In the genomic region with DNA sequence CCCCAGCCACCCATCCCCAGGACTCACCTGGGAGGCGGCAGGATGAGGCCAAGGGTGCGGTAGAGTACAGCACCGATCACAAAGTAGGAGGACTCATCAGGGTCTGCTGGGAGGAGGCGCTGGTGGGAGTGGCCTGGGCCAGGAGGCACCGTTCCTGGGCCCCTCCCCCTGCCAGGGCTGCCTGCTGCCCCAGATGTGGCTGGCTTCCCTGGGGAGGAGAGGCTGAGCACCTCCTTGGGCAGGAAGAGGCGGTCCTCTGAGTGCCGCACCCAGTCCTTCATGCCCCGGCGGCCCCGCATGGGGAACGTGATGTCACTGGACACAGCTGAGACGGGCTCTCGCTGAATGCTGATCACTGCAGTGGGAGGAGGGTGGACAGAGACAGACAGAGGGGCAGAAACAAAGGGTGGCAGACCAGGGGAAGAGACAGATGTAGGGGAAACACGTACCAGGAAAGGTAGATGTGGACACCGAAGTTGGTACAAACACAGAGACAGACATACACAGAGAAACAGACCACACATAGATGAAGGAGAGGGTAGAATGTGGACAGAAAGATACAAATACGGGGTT, we compare ENCODE assay signal across 2 cellular contexts.
TF ChIP-seq lines count a peak whose summit lies in the region.

No MANE protein-coding gene starts in this region.

TF ChIP-seq in GM23338, 12 proteins besides CTCF, POLR2A, EP300 and RAD21 (continued from another document):
- TF ChIP-seq ZNF114 (CRISPR knock-in tag; IDR thresholded peaks at IDR 0.05) (no peak), STAT1 (IDR thresholded peaks at IDR 0.05; ENCODE audit: unreplicated experiment) (no peak), JUNB (IDR thresholded peaks at IDR 0.05; ENCODE audit: unreplicated experiment) (no peak), EZH2 (IDR thresholded peaks at IDR 0.05; ENCODE audit: low read depth, unreplicated experiment) (no peak), POLR2AphosphoS5 (IDR thresholded peaks at IDR 0.05; ENCODE audit: low read depth) (no peak), EZH2phosphoT487 (IDR thresholded peaks at IDR 0.05; ENCODE audit: unreplicated experiment) (no peak)
- TF ChIP-seq, protein P1, sequence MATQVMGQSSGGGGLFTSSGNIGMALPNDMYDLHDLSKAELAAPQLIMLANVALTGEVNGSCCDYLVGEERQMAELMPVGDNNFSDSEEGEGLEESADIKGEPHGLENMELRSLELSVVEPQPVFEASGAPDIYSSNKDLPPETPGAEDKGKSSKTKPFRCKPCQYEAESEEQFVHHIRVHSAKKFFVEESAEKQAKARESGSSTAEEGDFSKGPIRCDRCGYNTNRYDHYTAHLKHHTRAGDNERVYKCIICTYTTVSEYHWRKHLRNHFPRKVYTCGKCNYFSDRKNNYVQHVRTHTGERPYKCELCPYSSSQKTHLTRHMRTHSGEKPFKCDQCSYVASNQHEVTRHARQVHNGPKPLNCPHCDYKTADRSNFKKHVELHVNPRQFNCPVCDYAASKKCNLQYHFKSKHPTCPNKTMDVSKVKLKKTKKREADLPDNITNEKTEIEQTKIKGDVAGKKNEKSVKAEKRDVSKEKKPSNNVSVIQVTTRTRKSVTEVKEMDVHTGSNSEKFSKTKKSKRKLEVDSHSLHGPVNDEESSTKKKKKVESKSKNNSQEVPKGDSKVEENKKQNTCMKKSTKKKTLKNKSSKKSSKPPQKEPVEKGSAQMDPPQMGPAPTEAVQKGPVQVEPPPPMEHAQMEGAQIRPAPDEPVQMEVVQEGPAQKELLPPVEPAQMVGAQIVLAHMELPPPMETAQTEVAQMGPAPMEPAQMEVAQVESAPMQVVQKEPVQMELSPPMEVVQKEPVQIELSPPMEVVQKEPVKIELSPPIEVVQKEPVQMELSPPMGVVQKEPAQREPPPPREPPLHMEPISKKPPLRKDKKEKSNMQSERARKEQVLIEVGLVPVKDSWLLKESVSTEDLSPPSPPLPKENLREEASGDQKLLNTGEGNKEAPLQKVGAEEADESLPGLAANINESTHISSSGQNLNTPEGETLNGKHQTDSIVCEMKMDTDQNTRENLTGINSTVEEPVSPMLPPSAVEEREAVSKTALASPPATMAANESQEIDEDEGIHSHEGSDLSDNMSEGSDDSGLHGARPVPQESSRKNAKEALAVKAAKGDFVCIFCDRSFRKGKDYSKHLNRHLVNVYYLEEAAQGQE (IDR thresholded peaks at IDR 0.05; ENCODE audit: unreplicated experiment): no peak
- TF ChIP-seq, protein P2, sequence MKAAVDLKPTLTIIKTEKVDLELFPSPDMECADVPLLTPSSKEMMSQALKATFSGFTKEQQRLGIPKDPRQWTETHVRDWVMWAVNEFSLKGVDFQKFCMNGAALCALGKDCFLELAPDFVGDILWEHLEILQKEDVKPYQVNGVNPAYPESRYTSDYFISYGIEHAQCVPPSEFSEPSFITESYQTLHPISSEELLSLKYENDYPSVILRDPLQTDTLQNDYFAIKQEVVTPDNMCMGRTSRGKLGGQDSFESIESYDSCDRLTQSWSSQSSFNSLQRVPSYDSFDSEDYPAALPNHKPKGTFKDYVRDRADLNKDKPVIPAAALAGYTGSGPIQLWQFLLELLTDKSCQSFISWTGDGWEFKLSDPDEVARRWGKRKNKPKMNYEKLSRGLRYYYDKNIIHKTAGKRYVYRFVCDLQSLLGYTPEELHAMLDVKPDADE (IDR thresholded peaks at IDR 0.05): no peak
- TF ChIP-seq, protein P3, sequence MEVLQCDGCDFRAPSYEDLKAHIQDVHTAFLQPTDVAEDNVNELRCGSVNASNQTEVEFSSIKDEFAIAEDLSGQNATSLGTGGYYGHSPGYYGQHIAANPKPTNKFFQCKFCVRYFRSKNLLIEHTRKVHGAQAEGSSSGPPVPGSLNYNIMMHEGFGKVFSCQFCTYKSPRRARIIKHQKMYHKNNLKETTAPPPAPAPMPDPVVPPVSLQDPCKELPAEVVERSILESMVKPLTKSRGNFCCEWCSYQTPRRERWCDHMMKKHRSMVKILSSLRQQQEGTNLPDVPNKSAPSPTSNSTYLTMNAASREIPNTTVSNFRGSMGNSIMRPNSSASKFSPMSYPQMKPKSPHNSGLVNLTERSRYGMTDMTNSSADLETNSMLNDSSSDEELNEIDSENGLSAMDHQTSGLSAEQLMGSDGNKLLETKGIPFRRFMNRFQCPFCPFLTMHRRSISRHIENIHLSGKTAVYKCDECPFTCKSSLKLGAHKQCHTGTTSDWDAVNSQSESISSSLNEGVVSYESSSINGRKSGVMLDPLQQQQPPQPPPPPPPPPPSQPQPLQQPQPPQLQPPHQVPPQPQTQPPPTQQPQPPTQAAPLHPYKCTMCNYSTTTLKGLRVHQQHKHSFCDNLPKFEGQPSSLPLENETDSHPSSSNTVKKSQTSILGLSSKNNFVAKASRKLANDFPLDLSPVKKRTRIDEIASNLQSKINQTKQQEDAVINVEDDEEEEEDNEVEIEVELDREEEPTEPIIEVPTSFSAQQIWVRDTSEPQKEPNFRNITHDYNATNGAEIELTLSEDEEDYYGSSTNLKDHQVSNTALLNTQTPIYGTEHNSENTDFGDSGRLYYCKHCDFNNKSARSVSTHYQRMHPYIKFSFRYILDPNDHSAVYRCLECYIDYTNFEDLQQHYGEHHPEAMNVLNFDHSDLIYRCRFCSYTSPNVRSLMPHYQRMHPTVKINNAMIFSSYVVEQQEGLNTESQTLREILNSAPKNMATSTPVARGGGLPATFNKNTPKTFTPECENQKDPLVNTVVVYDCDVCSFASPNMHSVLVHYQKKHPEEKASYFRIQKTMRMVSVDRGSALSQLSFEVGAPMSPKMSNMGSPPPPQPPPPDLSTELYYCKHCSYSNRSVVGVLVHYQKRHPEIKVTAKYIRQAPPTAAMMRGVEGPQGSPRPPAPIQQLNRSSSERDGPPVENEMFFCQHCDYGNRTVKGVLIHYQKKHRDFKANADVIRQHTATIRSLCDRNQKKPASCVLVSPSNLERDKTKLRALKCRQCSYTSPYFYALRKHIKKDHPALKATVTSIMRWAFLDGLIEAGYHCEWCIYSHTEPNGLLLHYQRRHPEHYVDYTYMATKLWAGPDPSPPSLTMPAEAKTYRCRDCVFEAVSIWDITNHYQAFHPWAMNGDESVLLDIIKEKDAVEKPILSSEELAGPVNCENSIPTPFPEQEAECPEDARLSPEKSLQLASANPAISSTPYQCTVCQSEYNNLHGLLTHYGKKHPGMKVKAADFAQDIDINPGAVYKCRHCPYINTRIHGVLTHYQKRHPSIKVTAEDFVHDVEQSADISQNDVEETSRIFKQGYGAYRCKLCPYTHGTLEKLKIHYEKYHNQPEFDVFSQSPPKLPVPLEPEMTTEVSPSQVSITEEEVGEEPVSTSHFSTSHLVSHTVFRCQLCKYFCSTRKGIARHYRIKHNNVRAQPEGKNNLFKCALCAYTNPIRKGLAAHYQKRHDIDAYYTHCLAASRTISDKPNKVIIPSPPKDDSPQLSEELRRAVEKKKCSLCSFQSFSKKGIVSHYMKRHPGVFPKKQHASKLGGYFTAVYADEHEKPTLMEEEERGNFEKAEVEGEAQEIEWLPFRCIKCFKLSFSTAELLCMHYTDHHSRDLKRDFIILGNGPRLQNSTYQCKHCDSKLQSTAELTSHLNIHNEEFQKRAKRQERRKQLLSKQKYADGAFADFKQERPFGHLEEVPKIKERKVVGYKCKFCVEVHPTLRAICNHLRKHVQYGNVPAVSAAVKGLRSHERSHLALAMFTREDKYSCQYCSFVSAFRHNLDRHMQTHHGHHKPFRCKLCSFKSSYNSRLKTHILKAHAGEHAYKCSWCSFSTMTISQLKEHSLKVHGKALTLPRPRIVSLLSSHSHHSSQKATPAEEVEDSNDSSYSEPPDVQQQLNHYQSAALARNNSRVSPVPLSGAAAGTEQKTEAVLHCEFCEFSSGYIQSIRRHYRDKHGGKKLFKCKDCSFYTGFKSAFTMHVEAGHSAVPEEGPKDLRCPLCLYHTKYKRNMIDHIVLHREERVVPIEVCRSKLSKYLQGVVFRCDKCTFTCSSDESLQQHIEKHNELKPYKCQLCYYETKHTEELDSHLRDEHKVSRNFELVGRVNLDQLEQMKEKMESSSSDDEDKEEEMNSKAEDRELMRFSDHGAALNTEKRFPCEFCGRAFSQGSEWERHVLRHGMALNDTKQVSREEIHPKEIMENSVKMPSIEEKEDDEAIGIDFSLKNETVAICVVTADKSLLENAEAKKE (CRISPR knock-in tag; IDR thresholded peaks at IDR 0.05): no peak

TF ChIP-seq in GM12878, 131 proteins besides CTCF, POLR2A, EP300 and RAD21 (continued from another document):
- TF ChIP-seq NFXL1 (IDR thresholded peaks at IDR 0.05; ENCODE audit: borderline replicate concordance): no peak
